Comparison of ENCODE assay signal across 21 cellular contexts in the genomic region with DNA sequence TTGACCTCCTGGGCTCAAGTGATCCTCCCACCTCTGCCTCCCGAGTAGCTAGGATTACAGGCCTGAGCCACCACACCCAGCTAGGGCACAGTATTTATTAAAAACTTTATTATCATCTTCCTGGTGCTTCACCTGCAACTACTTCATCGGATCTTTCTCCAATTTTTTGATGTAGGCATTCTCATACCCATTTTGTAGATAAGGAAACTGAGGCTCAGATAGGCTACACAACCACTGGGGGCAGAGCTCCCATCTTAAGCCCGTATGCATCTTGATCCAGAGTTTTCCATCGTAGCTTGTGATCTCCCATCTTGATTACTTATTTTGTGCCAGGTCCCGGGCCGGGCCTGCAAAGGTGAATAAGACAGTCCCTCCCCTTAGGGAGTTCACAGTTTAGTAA.
"Had no signal": no experiment of that assay in that cellular context is flagged by ENCODE, and none has a peak within 500 bp of the region (broad histone marks: within the 10 kb centered on the region; RNA-seq: fewer than 3 reads in every experiment).

No MANE protein-coding gene starts in this region.

- ATAC-seq: activated CD4-positive, alpha-beta T cell treated with anti-CD3 and anti-CD28 coated beads for 36 hours; activated naive CD8-positive, alpha-beta T cell treated with anti-CD3 and anti-CD28 coated beads, Interleukin-2, amount 50 U/mL, for 24 hours; activated T-cell treated with anti-CD3 and anti-CD28 coated beads, Interleukin-2, amount 50 U/mL, for 72 hours; gastroesophageal sphincter; left cardiac atrium; pancreas; right cardiac atrium; stimulated activated memory B cell treated with anti-CD40 and anti-IgM and Interleukin-4, amounts not matched to agents 10 μg/mL and 1 μg/mL and 100 μg/mL, for 72 hours had no signal

- H3K4me3 ChIP-seq: gastroesophageal sphincter, pancreas, stomach, suprapubic skin, tibial nerve had no signal

- H3K27me3 ChIP-seq: gastroesophageal sphincter, suprapubic skin had no signal

- DNase-seq: activated B cell treated with CpG ODN at 0.5 μM for 24 hours; activated CD4-positive, alpha-beta memory T cell treated with anti-CD3 and anti-CD28 coated beads, Interleukin-2, amount 10 ng/mL, durations not matched to agents 7 days and 5 days; activated CD4-positive, alpha-beta T cell treated with anti-CD3 and anti-CD28 coated beads for 36 hours; activated effector memory CD4-positive, alpha-beta T cell treated with Interleukin-2 at 50 U/mL for 16 hours; activated naive CD8-positive, alpha-beta T cell treated with anti-CD3 and anti-CD28 coated beads, Interleukin-2, amount 50 U/mL, for 24 hours; activated T-cell treated with anti-CD3 and anti-CD28 coated beads, Interleukin-2, amount 50 U/mL, for 72 hours; cortex of kidney; head of caudate nucleus; hypothalamus; left cardiac atrium; pancreas; right cardiac atrium; stomach; T-helper 1 cell had no signal

- H3K36me3 Mint-ChIP-seq: memory B cell; stimulated activated memory B cell treated with anti-CD40 and anti-IgM and Interleukin-4, amounts not matched to agents 10 μg/mL and 1 μg/mL and 100 μg/mL, for 72 hours had no signal

- H3K27ac ChIP-seq: gastroesophageal sphincter, pancreas, suprapubic skin had no signal

- H3K27ac Mint-ChIP-seq: activated B cell treated with CpG ODN at 0.5 μM for 24 hours; activated CD4-positive, alpha-beta T cell treated with anti-CD3 and anti-CD28 coated beads for 36 hours; activated naive CD8-positive, alpha-beta T cell treated with anti-CD3 and anti-CD28 coated beads, Interleukin-2, amount 50 U/mL, for 24 hours; activated T-cell treated with anti-CD3 and anti-CD28 coated beads, Interleukin-2, amount 50 U/mL, for 72 hours; endodermal cell had no signal

- H3K4me1 ChIP-seq: pancreas had no signal

- H3K27me3 Mint-ChIP-seq: activated B cell treated with CpG ODN at 0.5 μM for 24 hours; activated CD4-positive, alpha-beta memory T cell treated with anti-CD3 and anti-CD28 coated beads, Interleukin-2, amount 10 ng/mL, durations not matched to agents 7 days and 5 days; activated CD4-positive, alpha-beta T cell treated with anti-CD3 and anti-CD28 coated beads for 36 hours; activated naive CD8-positive, alpha-beta T cell treated with anti-CD3 and anti-CD28 coated beads, Interleukin-2, amount 50 U/mL, for 24 hours; memory B cell; stimulated activated memory B cell treated with anti-CD40 and anti-IgM and Interleukin-4, amounts not matched to agents 10 μg/mL and 1 μg/mL and 100 μg/mL, for 72 hours had no signal

- H3K4me3 Mint-ChIP-seq: activated CD4-positive, alpha-beta memory T cell treated with anti-CD3 and anti-CD28 coated beads, Interleukin-2, amount 10 ng/mL, durations not matched to agents 7 days and 5 days; activated CD4-positive, alpha-beta T cell treated with anti-CD3 and anti-CD28 coated beads for 36 hours; activated naive CD8-positive, alpha-beta T cell treated with anti-CD3 and anti-CD28 coated beads, Interleukin-2, amount 50 U/mL, for 24 hours had no signal

- H3K9me3 ChIP-seq: gastroesophageal sphincter, pancreas, stomach, suprapubic skin, tibial nerve had no signal

- H3K36me3 ChIP-seq: gastroesophageal sphincter, pancreas, stomach, suprapubic skin, tibial nerve had no signal

- H3K9me3 Mint-ChIP-seq: activated B cell treated with CpG ODN at 0.5 μM for 24 hours; activated CD4-positive, alpha-beta memory T cell treated with anti-CD3 and anti-CD28 coated beads, Interleukin-2, amount 10 ng/mL, durations not matched to agents 7 days and 5 days; activated naive CD4-positive, alpha-beta T cell treated with anti-CD3 and anti-CD28 coated beads for 36 hours; activated naive CD8-positive, alpha-beta T cell treated with anti-CD3 and anti-CD28 coated beads, Interleukin-2, amount 50 U/mL, for 24 hours; activated T-cell treated with anti-CD3 and anti-CD28 coated beads, Interleukin-2, amount 50 U/mL, for 72 hours; memory B cell; stimulated activated memory B cell treated with anti-CD40 and anti-IgM and Interleukin-4, amounts not matched to agents 10 μg/mL and 1 μg/mL and 100 μg/mL, for 72 hours had no signal
